In genomic region chr18:65091737-65092329, GRCh38 we compare ENCODE assay signal across 8 cellular contexts.
A peak's percentile ranks its signal among the peaks of the same experiment; 100 is the strongest.
DNase-seq lines count a peak whose midpoint lies in the region; ATAC-seq, FAIRE-seq and TF ChIP-seq lines count a peak whose summit lies in the region.

No MANE protein-coding gene starts in this region.

- H3K4me1 ChIP-seq in SK-N-SH (ENCODE audit: control insufficient read depth in 1 of 2, insufficient read depth in 2 of 2, low read depth in 1 of 2, low read length in 1 of 2) (no peaks in the 10 kb centered on the region), GM12878 (ENCODE audit: control insufficient read depth, insufficient read depth, low read length) (no peaks in the 10 kb centered on the region)
- H3K4me1 ChIP-seq in CD8-positive, alpha-beta memory T cell (ENCODE audit: insufficient read depth, low read length), result no peaks in the 10 kb centered on the region

- CTCF ChIA-PET in SK-N-SH (lab: Yijun Ruan, JAX), result interaction anchor here (0.7 to 1.4 kb wide), 15 partner anchors 9 to 981 kb away, joined by 3 to 9 read pairs (median 4); no protein-coding TSS in a partner anchor
- CTCF ChIA-PET in GM12878 (lab: Yijun Ruan, JAX), result interaction anchor here (0.7 to 1.3 kb wide), 4 partner anchors 10 to 1073 kb away, joined by 3 read pairs; no protein-coding TSS in a partner anchor
- CTCF ChIA-PET in CD8-positive, alpha-beta memory T cell (lab: Charles Lee), result no interaction called here

- H3K27ac ChIP-seq in SK-N-SH (ENCODE audit: low read depth in 2 of 2, low read length in 1 of 2) (no peak overlapping the region), GM12878 (ENCODE audit: control insufficient read depth, insufficient read depth) (no peak overlapping the region), neural cell (ENCODE audit: low read length) (no peak overlapping the region)
- no peak overlapping the region for H3K27ac ChIP-seq in CD8-positive, alpha-beta memory T cell (ENCODE audit: low read depth, low read length)

- 25% methylated on average over 4 of the region's 4 CpGs for WGBS in SK-N-SH (ENCODE audit: low lambda C conversion rate)
- 10% methylated on average over 4 of the region's 4 CpGs for WGBS in GM12878 (ENCODE audit: insufficient coverage, insufficient replicate concordance, low lambda C conversion rate, missing lambda C conversion rate)

- H3K79me2 ChIP-seq in SK-N-SH (ENCODE audit: insufficient read depth) (no peaks in the 10 kb centered on the region), GM12878 (ENCODE audit: control insufficient read depth, insufficient read depth, low read length) (no peaks in the 10 kb centered on the region), neural cell (replicated peaks; ENCODE audit: insufficient read depth, low read length) (no peaks in the 10 kb centered on the region)

- H3K4me3 Mint-ChIP-seq in CD8-positive, alpha-beta memory T cell, result no peak overlapping the region

- no peak overlapping the region for H2AFZ ChIP-seq in SK-N-SH (ENCODE audit: low read depth)
- no peak overlapping the region for H2AFZ ChIP-seq in GM12878 (ENCODE audit: control insufficient read depth, low read depth, low read length)
- no peak overlapping the region for H2AFZ ChIP-seq in neural cell (ENCODE audit: low read depth, low read length)

- no peaks in the 10 kb centered on the region for H3K36me3 Mint-ChIP-seq in CD8-positive, alpha-beta memory T cell

- H3K4me3 ChIP-seq in SK-N-SH (ENCODE audit: low read depth in 2 of 2, low read length in 1 of 2), result peak overlapping the region in 1 of 2 experiments; percentile 29; a peak in 1 of 4 replicates
- no peak overlapping the region for H3K4me3 ChIP-seq in GM12878
- no peak overlapping the region for H3K4me3 ChIP-seq in neural cell (ENCODE audit: low read length)
- no peak overlapping the region for H3K4me3 ChIP-seq in CD8-positive, alpha-beta memory T cell (ENCODE audit: low read length)

- H3K9ac ChIP-seq in SK-N-SH, result no peak overlapping the region
- no peak overlapping the region for H3K9ac ChIP-seq in GM12878 (ENCODE audit: control insufficient read depth, insufficient read depth, low read length)
- H3K9ac ChIP-seq in neural cell (ENCODE audit: low read length), result no peak overlapping the region

- H3K36me3 ChIP-seq in SK-N-SH (replicated peaks in 1 of 2; ENCODE audit: control insufficient read depth in 1 of 2, insufficient read depth in 2 of 2, low read length in 1 of 2) (no peaks in the 10 kb centered on the region), GM12878 (ENCODE audit: control insufficient read depth in 2 of 2, insufficient read depth in 2 of 2, low read length in 1 of 2) (no peaks in the 10 kb centered on the region), neural cell (ENCODE audit: insufficient read depth, low read length) (no peaks in the 10 kb centered on the region)
- H3K36me3 ChIP-seq in CD8-positive, alpha-beta memory T cell (ENCODE audit: insufficient read depth, low read length), result no peaks in the 10 kb centered on the region

- in situ Hi-C loops in GM12878 (cut with MboI), result loop anchor here (25.0 kb wide), 1 partner anchor 1055 kb away; no protein-coding TSS in a partner anchor

- peak; percentile 1 for DNase-seq in SK-N-SH
- peak; percentile 55 for DNase-seq in NCI-H146 (lab: John Stamatoyannopoulos, UW)
- no peak for DNase-seq in GM12878 (ENCODE audit: low read depth, low spot score)
- no peak for DNase-seq in central memory CD4-positive, alpha-beta T cell
- no peak for DNase-seq in effector CD8-positive, alpha-beta T cell (lab: John Stamatoyannopoulos, UW)
- no peak for DNase-seq in CD8-positive, alpha-beta memory T cell

- H3K4me1 Mint-ChIP-seq in CD8-positive, alpha-beta memory T cell, result no peaks in the 10 kb centered on the region

- BruUV-seq in GM12878 (replicated peaks; lab: Mats Ljungman, UMichigan), result no TSS peak

- TF ChIP-seq POLR2A in GM12878 (IDR thresholded peaks at IDR 0.05; ENCODE audit: low read depth, low read length), result no peak

- H3K27me3 ChIP-seq in SK-N-SH (ENCODE audit: insufficient read depth) (no peaks in the 10 kb centered on the region), GM12878 (replicated peaks in 1 of 2; ENCODE audit: control insufficient read depth in 2 of 2, insufficient read depth in 2 of 2, low read length in 1 of 2) (no peaks in the 10 kb centered on the region), neural cell (ENCODE audit: insufficient read depth, low read depth, low read length) (no peaks in the 10 kb centered on the region)
- H3K27me3 ChIP-seq in CD8-positive, alpha-beta memory T cell (ENCODE audit: insufficient read depth, low read length, poor library complexity, severe bottlenecking), result no peaks in the 10 kb centered on the region

- H3K27ac Mint-ChIP-seq in CD8-positive, alpha-beta memory T cell, result no peak overlapping the region

- POLR2A ChIA-PET in SK-N-SH (lab: Yijun Ruan, JAX) (no interaction called here), GM12878 (lab: Charles Lee) (no interaction called here)
- POLR2A ChIA-PET in CD8-positive, alpha-beta memory T cell (lab: Charles Lee), result no interaction called here

- H3K9me3 ChIP-seq in SK-N-SH (no peaks in the 10 kb centered on the region), GM12878 (replicated peaks; ENCODE audit: control insufficient read depth, insufficient read depth, low read length) (no peaks in the 10 kb centered on the region), neural cell (ENCODE audit: low read length) (no peaks in the 10 kb centered on the region)
- no peaks in the 10 kb centered on the region for H3K9me3 ChIP-seq in CD8-positive, alpha-beta memory T cell (ENCODE audit: low read length)

- no peaks in the 10 kb centered on the region for H3F3A ChIP-seq in SK-N-SH (replicated peaks; ENCODE audit: insufficient read depth)
- no peaks in the 10 kb centered on the region for H3F3A ChIP-seq in neural cell (ENCODE audit: insufficient read depth, low read length, poor library complexity, severe bottlenecking)

- peak; percentile 74 for TF ChIP-seq RAD21 in SK-N-SH (IDR thresholded peaks at IDR 0.05; ENCODE audit: low read length)
- no peak for TF ChIP-seq RAD21 in GM12878 (IDR thresholded peaks at IDR 0.05; ENCODE audit: insufficient read depth, low read depth, low read length)
- TF ChIP-seq RAD21 in neural cell (conservative IDR thresholded peaks at IDR 0.05), result peak; percentile 61

- H4K20me1 ChIP-seq in SK-N-SH (ENCODE audit: insufficient read depth) (no peaks in the 10 kb centered on the region), GM12878 (ENCODE audit: control insufficient read depth, insufficient read depth) (no peaks in the 10 kb centered on the region), neural cell (ENCODE audit: insufficient read depth) (no peaks in the 10 kb centered on the region)

- SMC1A ChIA-PET in GM12878 (lab: Charles Lee; ENCODE audit: uncharacterized antibody, unreplicated experiment), result interaction anchor here (0.9 kb wide), 1 partner anchor 10 kb away, joined by 3 read pairs; no protein-coding TSS in a partner anchor

- no peak for TF ChIP-seq EP300 in SK-N-SH (IDR thresholded peaks at IDR 0.05; ENCODE audit: borderline replicate concordance in 1 of 2, low read depth in 1 of 2, low read length in 1 of 2)
- TF ChIP-seq EP300 in GM12878 (IDR thresholded peaks at IDR 0.05; ENCODE audit: borderline replicate concordance in 1 of 2, control insufficient read depth in 1 of 2, low read depth in 2 of 2, low read length in 2 of 2), result no peak
- TF ChIP-seq EP300 in neural cell (conservative IDR thresholded peaks at IDR 0.05; ENCODE audit: poor library complexity, severe bottlenecking), result no peak

- intact Hi-C loops in GM12878 (cut with micrococcal nuclease; ENCODE audit: unreplicated experiment), result loop anchor here (5.0 kb wide), 1 partner anchor 1055 kb away; no protein-coding TSS in a partner anchor

- H3K4me2 ChIP-seq in SK-N-SH (no peak overlapping the region), GM12878 (ENCODE audit: control insufficient read depth, insufficient read depth) (no peak overlapping the region), neural cell (ENCODE audit: low read length) (no peak overlapping the region)

- FAIRE-seq in GM12878 (lab: Jason Lieb, UNC), result no peak

- peaks cover 0 to 19% (median 5%) of the 10 kb centered on the region in 5 donors for H3K9me3 Mint-ChIP-seq in CD8-positive, alpha-beta memory T cell

- ATAC-seq in SK-N-SH treated with all-trans-retinoic acid at 6 μM for 48 hours (no peak), GM12878 (peak; percentile 63; the same call in 2 of the 3 replicates)

- RAD21 ChIA-PET in GM12878 (lab: Charles Lee; ENCODE audit: unreplicated experiment), result no interaction called here

- H3K9me2 ChIP-seq in SK-N-SH (no peaks in the 10 kb centered on the region), neural cell (ENCODE audit: insufficient read depth, low read length) (no peaks in the 10 kb centered on the region)

- no peaks in the 10 kb centered on the region for H3K27me3 Mint-ChIP-seq in CD8-positive, alpha-beta memory T cell

- TF ChIP-seq CTCF in SK-N-SH (IDR thresholded peaks at IDR 0.05) (peak; percentile 57), GM12878 (IDR thresholded peaks at IDR 0.05 in 2 of 3, conservative IDR thresholded peaks at IDR 0.05 in 1 of 3; ENCODE audit: control insufficient read depth in 2 of 3, extremely low read depth in 1 of 3, insufficient read depth in 1 of 3, low read depth in 3 of 3, low read length in 3 of 3) (peak; percentile 35 to 46 (median 40); a peak in 5 of 6 replicates), neural cell (IDR thresholded peaks at IDR 0.05; ENCODE audit: poor library complexity, severe bottlenecking) (peak; percentile 66)

TF ChIP-seq in SK-N-SH, 30 proteins besides CTCF, POLR2A, EP300 and RAD21:
- no peak for TF ChIP-seq CHD2 (IDR thresholded peaks at IDR 0.05; ENCODE audit: low read length, partially characterized antibody)
- peak; percentile 50; the same call in 1 of the 2 replicates for TF ChIP-seq SMC3 (IDR thresholded peaks at IDR 0.05; ENCODE audit: low read depth, low read length)
TF ChIP-seq in SK-N-SH: peak in this region for 1.

TF ChIP-seq in GM12878, 131 proteins besides CTCF, POLR2A, EP300 and RAD21 (continues in another document):
- TF ChIP-seq ATF3 (IDR thresholded peaks at IDR 0.05; ENCODE audit: borderline replicate concordance, extremely low read depth, low read depth, low read length), result no peak
- TF ChIP-seq POU2F2 (IDR thresholded peaks at IDR 0.05; ENCODE audit: borderline replicate concordance, low read depth, low read length), result no peak

TF ChIP-seq in neural cell, 6 proteins besides CTCF, POLR2A, EP300 and RAD21 (continues in another document):
- TF ChIP-seq SMC3 (conservative IDR thresholded peaks at IDR 0.05; ENCODE audit: poor library complexity), result peak; percentile 67

Comparison
In these comparisons a context has a peak if more than half of its experiments do, and no peak if none do; other contexts are left out.
1. DNase-seq: peak in SK-N-SH (single experiment) and NCI-H146 (single experiment); none in GM12878 (single experiment), central memory CD4-positive, alpha-beta T cell (single experiment), effector CD8-positive, alpha-beta T cell (single experiment) and CD8-positive, alpha-beta memory T cell (0 of 5).
2. Of the 26 proteins assayed by ChIP-seq in both GM12878 and SK-N-SH: peak only in GM12878: none; only in SK-N-SH: RAD21; in both: CTCF and SMC3; in neither: 23.
3. Peak in every context shown above with its lines, with median percentiles within 50 percentile points of each other: CTCF ChIP-seq.